In the genomic region with DNA sequence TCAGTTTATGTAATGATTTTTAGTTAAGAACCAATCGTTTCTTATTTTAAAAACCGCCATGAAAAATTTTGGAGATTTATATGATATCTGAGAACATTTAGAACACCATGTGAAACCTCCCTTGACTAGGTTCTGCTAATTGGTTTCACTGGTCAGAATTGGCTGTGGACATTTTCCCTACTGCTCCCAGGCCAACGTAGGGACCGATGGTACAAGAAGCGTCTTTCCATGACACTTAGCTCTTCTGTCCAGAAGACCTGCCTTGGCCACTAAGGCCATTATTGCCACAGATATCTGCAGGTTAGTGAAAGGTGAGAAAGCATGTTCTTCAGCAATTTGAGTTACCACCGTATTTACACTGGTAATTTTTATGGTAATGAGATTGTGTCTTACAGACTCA, we compare ENCODE assay signal across 34 cellular contexts.
"Had no signal": no experiment of that assay in that cellular context is flagged by ENCODE, and none has a peak within 500 bp of the region (broad histone marks: within the 10 kb centered on the region; RNA-seq: fewer than 3 reads in every experiment).

No MANE protein-coding gene starts in this region.

- H3K36me3 ChIP-seq: MG63 had no signal

- H3K9me3 ChIP-seq: MG63 had no signal

- H3K4me3 ChIP-seq: MG63 had no signal

- DNase-seq: Karpas-422, Kasumi-1, MG63, MM.1S, MV-4-11, NCI-H1048, NCI-H1092, NCI-H1092 treated with DMSO at 0.1 percent for 48 hours, NCI-H1105, NCI-H1105 treated with DMSO at 0.1 percent for 48 hours, NCI-H1417, NCI-H1417 treated with DMSO at 0.1 percent for 48 hours, NCI-H1436, NCI-H1436 treated with DMSO at 0.1 percent for 48 hours, NCI-H146, NCI-H1694, NCI-H1694 treated with DMSO at 0.1 percent for 48 hours, NCI-H187, NCI-H187 treated with DMSO at 0.1 percent for 48 hours, NCI-H1930, NCI-H2029, NCI-H2029 treated with DMSO at 0.1 percent for 48 hours, NCI-H2081, NCI-H2081 treated with DMSO at 0.1 percent for 48 hours, NCI-H2107, NCI-H2171, NCI-H2171 treated with DMSO at 0.1 percent for 48 hours, NCI-H2227 treated with DMSO at 0.1 percent for 48 hours, NCI-H226, NCI-H345, NCI-H446, NCI-H446 treated with DMSO at 0.1 percent for 48 hours, NCI-H510A, NCI-H510A treated with DMSO at 0.1 percent for 48 hours had no signal

- H3K27me3 ChIP-seq: MG63 had no signal
